In the genomic region with DNA sequence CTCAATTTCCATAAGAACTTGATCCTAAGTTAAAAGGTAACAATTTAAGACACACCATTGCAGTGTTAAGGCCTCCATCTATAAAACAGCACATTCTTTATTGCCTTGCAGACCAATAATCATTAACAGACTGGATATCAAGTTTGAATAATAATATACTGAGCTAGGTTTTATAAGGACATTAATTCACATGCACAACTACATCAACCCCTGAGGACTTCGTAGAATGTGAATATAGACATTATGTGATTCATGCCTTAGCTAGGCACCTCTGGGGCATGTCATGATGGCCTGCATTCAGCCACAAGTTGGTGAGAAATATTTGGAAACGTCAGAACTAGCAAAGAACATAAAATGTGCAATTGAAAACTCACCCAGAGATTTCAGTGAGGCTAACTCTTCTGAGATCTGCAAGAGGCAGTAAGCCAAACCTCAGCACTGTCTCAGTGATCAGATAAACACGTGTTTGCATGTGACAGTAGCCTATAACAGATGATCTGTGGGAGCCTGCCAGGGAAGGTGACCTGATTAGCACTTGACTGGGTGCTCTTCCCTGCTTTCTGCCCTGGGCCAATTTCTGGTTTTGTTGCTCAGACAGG, we compare ENCODE assay signal across 19 cellular contexts.
A peak's percentile ranks its signal among the peaks of the same experiment; 100 is the strongest.
DNase-seq lines count a peak whose midpoint lies in the region; TF ChIP-seq lines count a peak whose summit lies in the region.
"Had no signal": no experiment of that assay in that cellular context is flagged by ENCODE, and none has a peak within 500 bp of the region (broad histone marks: within the 10 kb centered on the region; RNA-seq: fewer than 3 reads in every experiment).

No MANE protein-coding gene starts in this region.

- no peaks in the 10 kb centered on the region for H3K9me3 ChIP-seq in AG04450 (ENCODE audit: control insufficient read depth, insufficient read depth, low read length)
- H3K9me3 ChIP-seq: body of pancreas, gastroesophageal sphincter, upper lobe of left lung had no signal

- H3K36me3 ChIP-seq in H7 (replicated peaks; ENCODE audit: control insufficient read depth, insufficient read depth, low read length) = no peaks in the 10 kb centered on the region
- H3K36me3 ChIP-seq: gastroesophageal sphincter, upper lobe of left lung had no signal

- CTCF ChIA-PET in AG04450 (lab: Charles Lee) = no interaction called here

- in situ Hi-C loops in astrocyte of the cerebellum (cut with HindIII; ENCODE audit: low sequenced_read_pairs) = no loop called here

- no peak for TF ChIP-seq CTCF in AG04450 (IDR thresholded peaks at IDR 0.05; ENCODE audit: low read depth, low read length)
- no peak for TF ChIP-seq CTCF in astrocyte of the cerebellum (IDR thresholded peaks at IDR 0.05; ENCODE audit: low read depth, low read length, missing control alignments)
- no peak for TF ChIP-seq CTCF in coronary artery (IDR thresholded peaks at IDR 0.05)

- POLR2A ChIA-PET in AG04450 (lab: Yijun Ruan, JAX) = no interaction called here

- peak; percentile 8 for DNase-seq in AG04450 (ENCODE audit: low read depth, low spot score)
- peak; percentile 4 for DNase-seq in HCEC 1CT
- peak; percentile 6 for DNase-seq in astrocyte of the cerebellum (ENCODE audit: low read depth)
- peak; percentile 7 for DNase-seq in glomerular visceral epithelial cell (ENCODE audit: extremely low spot score)
- DNase-seq in hippocampal formation (lab: John Stamatoyannopoulos, UW) = no peak
- no peak for DNase-seq in coronary artery (ENCODE audit: low spot score)
- no peak for DNase-seq in epidermal melanocyte (ENCODE audit: insufficient read length, low spot score)
- no peak for DNase-seq in H7
- DNase-seq: activated naive CD4-positive, alpha-beta T cell treated with anti-CD3 and anti-CD28 coated beads, Interleukin-2, amount 10 ng/mL, durations not matched to agents 7 days and 5 days; activated T-cell treated with anti-CD3 and anti-CD28 coated beads, Interleukin-2, amount 50 U/mL, for 48 hours; body of pancreas; KBM-7; midbrain; NCI-H2081; NCI-H526 treated with DMSO at 0.1 percent for 48 hours; stimulated activated CD4-positive, alpha-beta T cell treated with anti-CD3 and anti-CD28 coated beads, Interleukin-4, amount 100 ng/mL, for 24 hours; upper lobe of left lung had no signal

- H3K4me3 ChIP-seq in AG04450 (ENCODE audit: low read depth, low read length) (no peak overlapping the region), astrocyte of the cerebellum (ENCODE audit: low read depth, low read length) (no peak overlapping the region), coronary artery (no peak overlapping the region), H7 (ENCODE audit: insufficient read depth, low read depth, low read length) (no peak overlapping the region)
- H3K4me3 ChIP-seq: body of pancreas, gastroesophageal sphincter, smooth muscle cell, upper lobe of left lung had no signal

- H3K27ac ChIP-seq in AG04450 (ENCODE audit: low read depth, low read length) (no peak overlapping the region), coronary artery (no peak overlapping the region)
- H3K27ac ChIP-seq: body of pancreas, gastroesophageal sphincter, upper lobe of left lung had no signal

- no peaks in the 10 kb centered on the region for H3K27me3 ChIP-seq in AG04450 (ENCODE audit: control insufficient read depth, insufficient read depth, low read length)
- no peaks in the 10 kb centered on the region for H3K27me3 ChIP-seq in H7 (ENCODE audit: control insufficient read depth, insufficient read depth, low read length)
- H3K27me3 ChIP-seq: body of pancreas, gastroesophageal sphincter, upper lobe of left lung had no signal

Comparison
In these comparisons a context has a peak if more than half of its experiments do, and no peak if none do; other contexts are left out.
1. DNase-seq: peak in AG04450 (single experiment), HCEC 1CT (single experiment), astrocyte of the cerebellum (single experiment) and glomerular visceral epithelial cell (single experiment); none in hippocampal formation (0 of 2), coronary artery (single experiment), epidermal melanocyte (single experiment) and H7 (single experiment).